2 cellular contexts compared by ENCODE assay signal in genomic region chr3:33791477-33792166, GRCh38.
TF ChIP-seq lines count a peak whose summit lies in the region.

No MANE protein-coding gene starts in this region.

TF ChIP-seq in HepG2, 621 proteins besides CTCF, POLR2A, EP300 and RAD21 (continued from another document):
- TF ChIP-seq PCBP2 (optimal IDR thresholded peaks at IDR 0.05; ENCODE audit: low read depth, low read length, poor library complexity, severe bottlenecking) (no peak), KAT2B (IDR thresholded peaks at IDR 0.05; ENCODE audit: borderline replicate concordance, low read depth, low read length) (no peak), KMT2B (CRISPR knock-in tag; IDR thresholded peaks at IDR 0.05) (no peak), ZNF746 (CRISPR knock-in tag; IDR thresholded peaks at IDR 0.05) (no peak), MEF2D (CRISPR knock-in tag; IDR thresholded peaks at IDR 0.05) (no peak), FOXC1 (CRISPR knock-in tag; IDR thresholded peaks at IDR 0.05; ENCODE audit: borderline replicate concordance) (no peak), RERE (CRISPR knock-in tag; IDR thresholded peaks at IDR 0.05; ENCODE audit: low read depth) (no peak)

TF ChIP-seq in SK-N-SH, 30 proteins besides CTCF, POLR2A, EP300 and RAD21:
- TF ChIP-seq REST (IDR thresholded peaks at IDR 0.05; ENCODE audit: low read depth, low read length) (no peak), TAF1 (IDR thresholded peaks at IDR 0.05; ENCODE audit: borderline replicate concordance, low read depth, low read length) (no peak), TCF12 (IDR thresholded peaks at IDR 0.05) (no peak), RFX5 (IDR thresholded peaks at IDR 0.05; ENCODE audit: low read length) (no peak), POLR2AphosphoS5 (IDR thresholded peaks at IDR 0.05; ENCODE audit: low read depth, low read length) (no peak), PBX3 (IDR thresholded peaks at IDR 0.05) (no peak), IRF3 (IDR thresholded peaks at IDR 0.05; ENCODE audit: low read depth, low read length) (no peak), FOSL2 (IDR thresholded peaks at IDR 0.05; ENCODE audit: borderline replicate concordance, low read depth) (no peak), GABPA (IDR thresholded peaks at IDR 0.05; ENCODE audit: low read depth) (no peak), ELF1 (IDR thresholded peaks at IDR 0.05) (no peak), MEF2A (IDR thresholded peaks at IDR 0.05; ENCODE audit: borderline replicate concordance, low read depth) (no peak), ZBTB33 (IDR thresholded peaks at IDR 0.05; ENCODE audit: borderline replicate concordance, low read depth) (no peak), NFIC (IDR thresholded peaks at IDR 0.05; ENCODE audit: borderline replicate concordance) (no peak), SIN3A (IDR thresholded peaks at IDR 0.05; ENCODE audit: borderline replicate concordance, low read depth, low read length) (no peak), RCOR1 (IDR thresholded peaks at IDR 0.05; ENCODE audit: low read length) (no peak)
